In the genomic region with DNA sequence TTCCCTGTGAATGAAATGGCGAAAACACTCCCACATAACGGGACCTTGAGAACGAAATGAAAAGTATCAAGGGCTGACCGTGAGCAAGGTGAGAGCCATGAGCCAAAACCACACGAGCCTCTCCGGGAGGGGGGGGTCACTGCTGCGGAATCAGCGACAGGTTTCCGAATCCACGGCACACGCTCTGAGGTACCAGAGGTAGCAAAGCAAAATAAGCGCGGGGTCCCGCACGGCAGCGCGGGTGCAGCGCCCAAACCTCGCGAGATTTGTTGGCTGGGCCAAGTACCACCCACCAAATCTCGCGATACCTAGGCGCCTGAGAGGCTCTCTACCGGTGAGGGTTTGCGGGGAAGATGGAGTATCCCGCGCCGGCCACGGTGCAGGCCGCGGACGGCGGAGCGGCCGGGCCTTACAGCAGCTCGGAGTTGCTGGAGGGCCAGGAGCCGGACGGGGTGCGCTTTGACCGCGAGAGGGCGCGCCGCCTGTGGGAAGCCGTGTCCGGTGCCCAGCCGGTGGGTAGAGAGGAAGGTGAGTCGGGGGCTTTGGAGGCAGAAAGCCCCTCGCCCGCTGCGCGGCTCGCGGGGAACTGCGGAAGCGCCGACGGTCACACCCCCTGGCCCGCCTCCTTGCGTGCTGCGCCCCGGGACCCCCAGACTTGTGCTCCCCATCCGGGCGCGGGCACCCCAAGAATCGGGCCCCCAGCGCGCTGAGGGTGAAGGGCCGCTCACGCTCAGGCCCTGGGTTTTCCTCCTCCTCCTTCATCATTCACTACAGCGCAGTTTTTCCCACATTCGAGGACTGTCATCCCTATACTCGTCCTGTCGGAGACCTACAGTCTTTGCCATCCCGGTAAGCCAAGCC, we compare ENCODE assay signal across 8 cellular contexts. TPM values are rescaled to one million over a fixed set of nuclear protein-coding genes. Genes with fewer than 3 reads are reported as not detected.
DNase-seq lines count a peak whose midpoint lies in the region; ATAC-seq and TF ChIP-seq lines count a peak whose summit lies in the region.

A gene with protein sequence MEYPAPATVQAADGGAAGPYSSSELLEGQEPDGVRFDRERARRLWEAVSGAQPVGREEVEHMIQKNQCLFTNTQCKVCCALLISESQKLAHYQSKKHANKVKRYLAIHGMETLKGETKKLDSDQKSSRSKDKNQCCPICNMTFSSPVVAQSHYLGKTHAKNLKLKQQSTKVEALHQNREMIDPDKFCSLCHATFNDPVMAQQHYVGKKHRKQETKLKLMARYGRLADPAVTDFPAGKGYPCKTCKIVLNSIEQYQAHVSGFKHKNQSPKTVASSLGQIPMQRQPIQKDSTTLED (plus strand): TSS at position 311 of the 861 bp plus-strand sequence. CDS start 43 bp downstream, at position 354.

- no peak for TF ChIP-seq POLR2A in breast epithelium (IDR thresholded peaks at IDR 0.05)

- H3K36me3 ChIP-seq in breast epithelium, result no peaks in the 10 kb centered on the region
- peaks cover 18% of the 10 kb centered on the region for H3K36me3 ChIP-seq in iPS-20b (ENCODE audit: insufficient read depth, low read depth, low read length)

- H3K4me3 ChIP-seq in breast epithelium, result peak within 1 kb of the TSS; percentile 83 to 93 (median 91)
- peak within 1 kb of the TSS; percentile 99 for H3K4me3 ChIP-seq in iPS-20b (ENCODE audit: low read length)
- peak within 1 kb of the TSS; percentile 73 to 95 (median 86) for H3K4me3 ChIP-seq in skin epidermis

- H3K27me3 ChIP-seq in breast epithelium, result no peaks in the 10 kb centered on the region
- no peaks in the 10 kb centered on the region for H3K27me3 ChIP-seq in iPS-20b (ENCODE audit: insufficient read depth, low read length)

- ATAC-seq in GM18868 (IDR thresholded peaks at IDR 0.05; ENCODE audit: unreplicated experiment) (peak; percentile 94), HG03135 (IDR thresholded peaks at IDR 0.05; ENCODE audit: unreplicated experiment) (peak; percentile 91)

- H3K9me3 ChIP-seq in breast epithelium (no peaks in the 10 kb centered on the region), iPS-20b (ENCODE audit: insufficient read depth, low read depth, low read length) (no peaks in the 10 kb centered on the region)

- DNase-seq in ACHN, result peak; percentile 93
- peak; percentile 79 for DNase-seq in NCI-H2196 treated with DMSO at 0.1 percent for 48 hours (lab: John Stamatoyannopoulos, UW; ENCODE audit: unreplicated experiment)
- DNase-seq in breast epithelium (ENCODE audit: low spot score in 2 of 2), result peak; percentile 86 to 88

- H3K4me1 ChIP-seq in breast epithelium (no peaks in the 10 kb centered on the region), iPS-20b (ENCODE audit: insufficient read depth, low read length) (no peaks in the 10 kb centered on the region)

- in situ Hi-C loops in ACHN (cut with HindIII; ENCODE audit: low pct_ligation_motif_present, low pct_unique_long_range_greater_than_20kb, low sequenced_read_pairs), result no loop called here

- peak within 1 kb of the TSS; percentile 81 for H3K9ac ChIP-seq in iPS-20b (ENCODE audit: low read depth, low read length)

- peak within 1 kb of the TSS; percentile 88 for H3K27ac ChIP-seq in VCaP
- peak within 1 kb of the TSS; percentile 87 to 92 for H3K27ac ChIP-seq in breast epithelium
- H3K27ac ChIP-seq in iPS-20b (ENCODE audit: low read length), result peak within 1 kb of the TSS; percentile 33
- H3K27ac ChIP-seq in skin epidermis, result peak within 1 kb of the TSS; percentile 50 to 94 (median 86)

- TF ChIP-seq CTCF in VCaP (conservative IDR thresholded peaks at IDR 0.05), result peak; percentile 81
- TF ChIP-seq CTCF in breast epithelium (IDR thresholded peaks at IDR 0.05), result peak; percentile 45 to 63 (median 45)

- intact Hi-C loops in breast epithelium (cut with DNase I; ENCODE audit: low total_unique reads), result no loop called here

RNA-seq across cellular contexts. Expression of the gene that starts here (rescaled TPM):
- total RNA-seq in breast epithelium, result 10 to 100 TPM; 13.6 to 28.2 (median 19.2) TPM

Comparison
In these comparisons a context has a peak if more than half of its experiments do, and no peak if none do; other contexts are left out.
1. Peak in every context shown above with its lines: DNase-seq, ATAC-seq, H3K4me3 ChIP-seq and H3K27ac ChIP-seq.
2. H3K27ac ChIP-seq: peak in every context shown above with its lines; median percentile 90 in breast epithelium; 88 in VCaP; 86 in skin epidermis; 33 in iPS-20b.